In the genomic region with DNA sequence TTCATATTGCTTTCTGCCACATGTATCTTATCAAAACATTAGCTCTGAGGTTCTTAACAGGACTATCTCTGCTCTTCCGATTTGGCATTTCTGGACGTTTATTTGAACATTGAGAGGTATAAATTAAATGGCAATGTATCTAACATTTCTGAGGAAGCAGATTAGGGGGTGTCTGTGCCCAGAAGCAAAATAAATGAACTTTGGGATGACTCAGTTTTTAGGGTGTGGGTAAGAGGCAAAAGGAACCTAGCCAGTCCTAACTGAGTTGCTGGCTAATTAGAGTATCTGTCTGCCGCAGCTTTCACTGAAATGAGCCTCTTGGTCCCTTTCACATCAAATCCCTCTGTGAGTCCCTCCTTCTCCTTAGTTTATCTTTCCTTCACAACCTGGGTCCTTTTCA, we compare ENCODE assay signal across 8 cellular contexts. TPM values are rescaled to one million over a fixed set of nuclear protein-coding genes. Genes with fewer than 3 reads are reported as not detected.
DNase-seq lines count a peak whose midpoint lies in the region; ATAC-seq and TF ChIP-seq lines count a peak whose summit lies in the region.

No MANE protein-coding gene starts in this region.

- POLR2A ChIA-PET in HCT116 (lab: Charles Lee): no interaction called here

- peak overlapping the region; percentile 93 for H3K4me2 ChIP-seq in HCT116 (ENCODE audit: low read length)
- peak overlapping the region; percentile 91 for H3K4me2 ChIP-seq in skeletal muscle satellite cell (ENCODE audit: low read length)

- H4K20me1 ChIP-seq in HCT116 (ENCODE audit: insufficient read depth): no peaks in the 10 kb centered on the region

- in situ Hi-C loops in SK-MEL-5 (cut with HindIII; ENCODE audit: low pct_unique_long_range_greater_than_20kb, low sequenced_read_pairs): loop anchor here (25.0 kb wide), 1 partner anchor 99 kb away; no protein-coding TSS in a partner anchor

- no TSS peak for BruUV-seq in HCT116 (replicated peaks; lab: Mats Ljungman, UMichigan)

- H2AFZ ChIP-seq in HCT116 (ENCODE audit: low read depth, low read length, poor library complexity, severe bottlenecking): peak overlapping the region; percentile 97

- intact Hi-C loops in HCT116 (cut with micrococcal nuclease): no loop called here

- H3K9me2 ChIP-seq in HCT116 (ENCODE audit: insufficient read depth): no peaks in the 10 kb centered on the region

- TF ChIP-seq POLR2A in HCT116 (IDR thresholded peaks at IDR 0.05; ENCODE audit: borderline replicate concordance, extremely low read depth, insufficient read depth, insufficient read length): no peak

- H3K27me3 ChIP-seq in HCT116 (ENCODE audit: insufficient read depth, low read length) (no peaks in the 10 kb centered on the region), skeletal muscle satellite cell (ENCODE audit: control insufficient read depth, insufficient read depth, low read length) (no peaks in the 10 kb centered on the region)

- no peak for TF ChIP-seq CTCF in HCT116 (IDR thresholded peaks at IDR 0.05 in 2 of 3, conservative IDR thresholded peaks at IDR 0.05 in 1 of 3; ENCODE audit: borderline replicate concordance in 1 of 3, insufficient read depth in 1 of 3, low read depth in 2 of 3, low read length in 2 of 3)

- H3K4me3 ChIP-seq in HCT116 (replicated peaks in 1 of 2; ENCODE audit: low read depth in 1 of 2, low read length in 2 of 2): peak overlapping the region; percentile 65 to 69; a peak in 3 of 4 replicates
- H3K4me3 ChIP-seq in skeletal muscle satellite cell (ENCODE audit: low read length): peak overlapping the region; percentile 88

- ATAC-seq in HCT116: no peak
- no peak for ATAC-seq in HG03469 (IDR thresholded peaks at IDR 0.05; ENCODE audit: unreplicated experiment)
- ATAC-seq in HG02610 (IDR thresholded peaks at IDR 0.05; ENCODE audit: unreplicated experiment): no peak

- H3K27ac ChIP-seq in HCT116 (ENCODE audit: low read depth, low read length): no peak overlapping the region

- H3K4me1 ChIP-seq in HCT116 (ENCODE audit: control insufficient read depth in 1 of 2, insufficient read depth in 2 of 2, low read length in 2 of 2): peaks cover 9 to 14% of the 10 kb centered on the region in 2 experiments
- H3K4me1 ChIP-seq in skeletal muscle satellite cell (ENCODE audit: control insufficient read depth, insufficient read depth, low read length): peaks cover 36% of the 10 kb centered on the region

- RAD21 ChIA-PET in HCT116 (lab: Charles Lee; ENCODE audit: low non-redundant PET in 1 of 2, low total read pairs in 2 of 2, uncharacterized antibody in 2 of 2, unreplicated experiment in 2 of 2): no interaction called here

- no peaks in the 10 kb centered on the region for H3K79me2 ChIP-seq in HCT116 (ENCODE audit: insufficient read depth, low read length)

- DNase-seq in HCT116 (ENCODE audit: low read depth, low spot score): no peak
- DNase-seq in SK-MEL-5 (ENCODE audit: low read depth, low spot score): peak; percentile 28
- peak; percentile 23 for DNase-seq in fibroblast of peridontal ligament (ENCODE audit: extremely low read depth)
- DNase-seq in MV-4-11 (lab: John Stamatoyannopoulos, UW): no peak
- DNase-seq in NCI-H1694 treated with DMSO at 0.1 percent for 48 hours (lab: John Stamatoyannopoulos, UW): no peak

- H3K36me3 ChIP-seq in HCT116 (ENCODE audit: control insufficient read depth in 1 of 2, insufficient read depth in 2 of 2, low read length in 2 of 2): no peaks in the 10 kb centered on the region
- H3K36me3 ChIP-seq in skeletal muscle satellite cell (ENCODE audit: insufficient read depth, low read length): no peaks in the 10 kb centered on the region

- no peak for TF ChIP-seq RAD21 in HCT116 (IDR thresholded peaks at IDR 0.05; ENCODE audit: low read depth)

- no peaks in the 10 kb centered on the region for H3K9me3 ChIP-seq in HCT116 (ENCODE audit: control insufficient read depth in 1 of 2, insufficient read depth in 1 of 2, low read depth in 1 of 2, low read length in 2 of 2)
- H3K9me3 ChIP-seq in skeletal muscle satellite cell (replicated peaks; ENCODE audit: low read length): no peaks in the 10 kb centered on the region

- CTCF ChIA-PET in HCT116 (lab: Charles Lee): no interaction called here

- peak overlapping the region; percentile 51 for H3K9ac ChIP-seq in HCT116 (ENCODE audit: low read length)
- H3K9ac ChIP-seq in skeletal muscle satellite cell (ENCODE audit: low read depth, low read length): peak overlapping the region; percentile 78

TF ChIP-seq in HCT116, 20 proteins besides CTCF, POLR2A, EP300 and RAD21:
- TF ChIP-seq, protein P1, sequence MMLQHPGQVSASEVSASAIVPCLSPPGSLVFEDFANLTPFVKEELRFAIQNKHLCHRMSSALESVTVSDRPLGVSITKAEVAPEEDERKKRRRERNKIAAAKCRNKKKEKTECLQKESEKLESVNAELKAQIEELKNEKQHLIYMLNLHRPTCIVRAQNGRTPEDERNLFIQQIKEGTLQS (IDR thresholded peaks at IDR 0.05): no peak
- TF ChIP-seq SIN3A (IDR thresholded peaks at IDR 0.05; ENCODE audit: low read depth) (no peak), EZH2phosphoT487 (IDR thresholded peaks at IDR 0.05; ENCODE audit: borderline replicate concordance) (no peak), TCF7L2 (IDR thresholded peaks at IDR 0.05; ENCODE audit: borderline replicate concordance, extremely low read depth, insufficient read depth, insufficient read length) (no peak), JUND (IDR thresholded peaks at IDR 0.05) (no peak), SRF (IDR thresholded peaks at IDR 0.05; ENCODE audit: low read depth) (no peak), FOSL1 (IDR thresholded peaks at IDR 0.05; ENCODE audit: low read depth) (no peak), SP1 (IDR thresholded peaks at IDR 0.05; ENCODE audit: low read depth) (no peak), ZFX (IDR thresholded peaks at IDR 0.05) (no peak)
- TF ChIP-seq, protein P2, sequence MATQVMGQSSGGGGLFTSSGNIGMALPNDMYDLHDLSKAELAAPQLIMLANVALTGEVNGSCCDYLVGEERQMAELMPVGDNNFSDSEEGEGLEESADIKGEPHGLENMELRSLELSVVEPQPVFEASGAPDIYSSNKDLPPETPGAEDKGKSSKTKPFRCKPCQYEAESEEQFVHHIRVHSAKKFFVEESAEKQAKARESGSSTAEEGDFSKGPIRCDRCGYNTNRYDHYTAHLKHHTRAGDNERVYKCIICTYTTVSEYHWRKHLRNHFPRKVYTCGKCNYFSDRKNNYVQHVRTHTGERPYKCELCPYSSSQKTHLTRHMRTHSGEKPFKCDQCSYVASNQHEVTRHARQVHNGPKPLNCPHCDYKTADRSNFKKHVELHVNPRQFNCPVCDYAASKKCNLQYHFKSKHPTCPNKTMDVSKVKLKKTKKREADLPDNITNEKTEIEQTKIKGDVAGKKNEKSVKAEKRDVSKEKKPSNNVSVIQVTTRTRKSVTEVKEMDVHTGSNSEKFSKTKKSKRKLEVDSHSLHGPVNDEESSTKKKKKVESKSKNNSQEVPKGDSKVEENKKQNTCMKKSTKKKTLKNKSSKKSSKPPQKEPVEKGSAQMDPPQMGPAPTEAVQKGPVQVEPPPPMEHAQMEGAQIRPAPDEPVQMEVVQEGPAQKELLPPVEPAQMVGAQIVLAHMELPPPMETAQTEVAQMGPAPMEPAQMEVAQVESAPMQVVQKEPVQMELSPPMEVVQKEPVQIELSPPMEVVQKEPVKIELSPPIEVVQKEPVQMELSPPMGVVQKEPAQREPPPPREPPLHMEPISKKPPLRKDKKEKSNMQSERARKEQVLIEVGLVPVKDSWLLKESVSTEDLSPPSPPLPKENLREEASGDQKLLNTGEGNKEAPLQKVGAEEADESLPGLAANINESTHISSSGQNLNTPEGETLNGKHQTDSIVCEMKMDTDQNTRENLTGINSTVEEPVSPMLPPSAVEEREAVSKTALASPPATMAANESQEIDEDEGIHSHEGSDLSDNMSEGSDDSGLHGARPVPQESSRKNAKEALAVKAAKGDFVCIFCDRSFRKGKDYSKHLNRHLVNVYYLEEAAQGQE (IDR thresholded peaks at IDR 0.05; ENCODE audit: low read depth): no peak
- TF ChIP-seq, protein P3, sequence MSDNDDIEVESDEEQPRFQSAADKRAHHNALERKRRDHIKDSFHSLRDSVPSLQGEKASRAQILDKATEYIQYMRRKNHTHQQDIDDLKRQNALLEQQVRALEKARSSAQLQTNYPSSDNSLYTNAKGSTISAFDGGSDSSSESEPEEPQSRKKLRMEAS (IDR thresholded peaks at IDR 0.05): no peak
TF ChIP-seq in HCT116: peak in this region for 0.

RNA-seq across cellular contexts. Expression of a gene that starts 1.1 kb away (rescaled TPM):
- 2.1 TPM for total RNA-seq in HCT116 (2021; ENCODE audit: unreplicated experiment)
- polyA plus RNA-seq in HCT116 (2012): 1.7 and 2.4 TPM in 2 replicates
- 12.2 and 14.3 TPM in 2 replicates for total RNA-seq in SK-MEL-5 (2014; rRNA removed; shearing (Covaris generic))
- polyA plus RNA-seq in SK-MEL-5 (2015; cell fraction: cytosol; rRNA removed): 5.1 and 5.5 TPM in 2 replicates
- polyA plus RNA-seq in SK-MEL-5 (2015; cell fraction: nucleus; rRNA removed): 2.7 and 4.5 TPM in 2 replicates
- 1.0 and 1.5 TPM in 2 replicates for total RNA-seq in skeletal muscle satellite cell (2012; rRNA removed)

Comparison
In these comparisons a context has a peak if more than half of its experiments do, and no peak if none do; other contexts are left out.
1. DNase-seq: peak in SK-MEL-5 (single experiment) and fibroblast of peridontal ligament (single experiment); none in HCT116 (single experiment), MV-4-11 (single experiment) and NCI-H1694 treated with DMSO at 0.1 percent for 48 hours (single experiment).